29 cellular contexts compared by ENCODE assay signal in genomic region chr18:75936862-75937261, GRCh38.
"Had no signal": no experiment of that assay in that cellular context is flagged by ENCODE, and none has a peak within 500 bp of the region (broad histone marks: within the 10 kb centered on the region; RNA-seq: fewer than 3 reads in every experiment).

No MANE protein-coding gene starts in this region.

- H3K27me3 ChIP-seq: neural progenitor cell, ovary, right lobe of liver, sigmoid colon, stomach, thyroid gland, tibial nerve, upper lobe of left lung, vagina had no signal

- H3K9me3 ChIP-seq: right lobe of liver, sigmoid colon, thoracic aorta, thyroid gland, upper lobe of left lung, vagina had no signal

- DNase-seq: natural killer cell; occipital lobe; ovary; posterior cingulate gyrus; psoas muscle; right cardiac atrium; right lobe of liver; sigmoid colon; small intestine; stimulated activated CD4-positive, alpha-beta T cell treated with anti-CD3 and anti-CD28 coated beads, Interleukin-15, amount 100 ng/mL, for 24 hours; stimulated activated CD4-positive, alpha-beta T cell treated with anti-CD3 and anti-CD28 coated beads, Interleukin-2, amount 100 ng/mL, for 24 hours; stimulated activated CD4-positive, alpha-beta T cell treated with anti-CD3 and anti-CD28 coated beads, Interleukin-2, amount 100 ng/mL, for 48 hours; stimulated activated CD4-positive, alpha-beta T cell treated with anti-CD3 and anti-CD28 coated beads, Interleukin-4, amount 100 ng/mL, for 24 hours; stimulated activated CD8-positive, alpha-beta memory T cell treated with anti-CD3 and anti-CD28 coated beads, Interleukin-4, amount 100 ng/mL, for 48 hours; stimulated activated naive CD4-positive, alpha-beta T cell; stimulated activated naive CD8-positive, alpha-beta T cell treated with anti-CD3 and anti-CD28 coated beads, Interleukin-15, Interleukin-2, amounts not matched to agents 100 U/mL and 50 U/mL, for 24 hours; stomach; thyroid gland; trophoblast cell; upper lobe of left lung had no signal

- FAIRE-seq: small intestine, urothelium cell line had no signal

- H3K4me3 ChIP-seq: neural progenitor cell, ovary, psoas muscle, right lobe of liver, sigmoid colon, stomach, thoracic aorta, thyroid gland, tibial nerve, upper lobe of left lung, vagina had no signal

- ATAC-seq: natural killer cell; psoas muscle; right cardiac atrium; right lobe of liver; stimulated activated memory B cell treated with anti-CD40 and anti-IgM and Interleukin-4, amounts not matched to agents 10 μg/mL and 1 μg/mL and 100 μg/mL, for 72 hours; stimulated activated naive CD8-positive, alpha-beta T cell treated with anti-CD3 and anti-CD28 coated beads, Interleukin-15, Interleukin-2, amounts not matched to agents 100 U/mL and 50 U/mL, for 24 hours had no signal

- H3K27ac Mint-ChIP-seq: natural killer cell; nephron; neural progenitor cell; progenitor cell of endocrine pancreas; stimulated activated memory B cell treated with anti-CD40 and anti-IgM and Interleukin-4, amounts not matched to agents 10 μg/mL and 1 μg/mL and 100 μg/mL, for 72 hours had no signal

- H3K27ac ChIP-seq: neural progenitor cell, ovary, parathyroid adenoma, psoas muscle, right lobe of liver, sigmoid colon, stomach, thoracic aorta, thyroid gland, tibial nerve, upper lobe of left lung, vagina had no signal

- H3K4me1 Mint-ChIP-seq: natural killer cell; nephron; neural progenitor cell; stimulated activated memory B cell treated with anti-CD40 and anti-IgM and Interleukin-4, amounts not matched to agents 10 μg/mL and 1 μg/mL and 100 μg/mL, for 72 hours had no signal

- H3K9ac ChIP-seq: neural progenitor cell, parathyroid adenoma had no signal

- H3K9me3 Mint-ChIP-seq: natural killer cell, nephron, neural progenitor cell had no signal

- H3K36me3 Mint-ChIP-seq: natural killer cell; neural progenitor cell; stimulated activated memory B cell treated with anti-CD40 and anti-IgM and Interleukin-4, amounts not matched to agents 10 μg/mL and 1 μg/mL and 100 μg/mL, for 72 hours had no signal

- H3K36me3 ChIP-seq: neural progenitor cell, ovary, right lobe of liver, sigmoid colon, stomach, thoracic aorta, thyroid gland, tibial nerve, upper lobe of left lung, vagina had no signal

- H3K4me3 Mint-ChIP-seq: natural killer cell; nephron; neural progenitor cell; stimulated activated memory B cell treated with anti-CD40 and anti-IgM and Interleukin-4, amounts not matched to agents 10 μg/mL and 1 μg/mL and 100 μg/mL, for 72 hours had no signal

- H3K27me3 Mint-ChIP-seq: progenitor cell of endocrine pancreas; stimulated activated memory B cell treated with anti-CD40 and anti-IgM and Interleukin-4, amounts not matched to agents 10 μg/mL and 1 μg/mL and 100 μg/mL, for 72 hours had no signal

- H3K4me1 ChIP-seq: neural progenitor cell, parathyroid adenoma, psoas muscle, right lobe of liver, sigmoid colon, stomach, thyroid gland, tibial nerve, upper lobe of left lung, vagina had no signal
